Comparison of ENCODE assay signal across 7 cellular contexts in genomic region chr15:31325432-31325975, GRCh38. TPM values are rescaled to one million over a fixed set of nuclear protein-coding genes. Genes with fewer than 3 reads are reported as not detected.
DNase-seq lines count a peak whose midpoint lies in the region; ATAC-seq and TF ChIP-seq lines count a peak whose summit lies in the region.

No MANE protein-coding gene starts in this region.

- H3K79me2 ChIP-seq in SK-N-SH (ENCODE audit: insufficient read depth) = peaks cover 28% of the 10 kb centered on the region

- POLR2A ChIA-PET in SK-N-SH (lab: Yijun Ruan, JAX) = interaction anchor here (0.8 to 2.5 kb wide), 14 partner anchors 8 to 111 kb away, joined by 3 to 22 read pairs (median 8); no protein-coding TSS in a partner anchor

- H3K27ac ChIP-seq in SK-N-SH (ENCODE audit: low read depth in 2 of 2, low read length in 1 of 2) (peak overlapping the region; percentile 82 to 94), skin epidermis (peak overlapping the region; percentile 81 to 99 (median 97))

- DNase-seq in SK-N-SH (peak; percentile 82), astrocyte of the cerebellum (ENCODE audit: low read depth) (no peak)

- ATAC-seq in GM18502 (IDR thresholded peaks at IDR 0.05; ENCODE audit: poor library complexity, unreplicated experiment) = peak; percentile 0
- peak; percentile 4 for ATAC-seq in HG02943 (IDR thresholded peaks at IDR 0.05; ENCODE audit: low read depth, unreplicated experiment)
- no peak for ATAC-seq in GM19452 (IDR thresholded peaks at IDR 0.05; ENCODE audit: unreplicated experiment)

- peak overlapping the region; percentile 98 for H3K4me2 ChIP-seq in SK-N-SH

- H3K9me3 ChIP-seq in SK-N-SH = no peaks in the 10 kb centered on the region
- peaks cover 2% of the 10 kb centered on the region for H3K9me3 ChIP-seq in iPS-18c (ENCODE audit: control insufficient read depth, insufficient read depth, low read length)

- WGBS in SK-N-SH (ENCODE audit: low lambda C conversion rate) = 6% methylated on average over 11 of the region's 44 CpGs

- TF ChIP-seq RAD21 in SK-N-SH (IDR thresholded peaks at IDR 0.05; ENCODE audit: low read length) = no peak

- peak overlapping the region; percentile 88 for H2AFZ ChIP-seq in SK-N-SH (ENCODE audit: low read depth)

- no peaks in the 10 kb centered on the region for H3K9me2 ChIP-seq in SK-N-SH

- peak overlapping the region; percentile 93 for H3K9ac ChIP-seq in SK-N-SH

- no peak for TF ChIP-seq EP300 in SK-N-SH (IDR thresholded peaks at IDR 0.05; ENCODE audit: borderline replicate concordance in 1 of 2, low read depth in 1 of 2, low read length in 1 of 2)

- H3K27me3 ChIP-seq in SK-N-SH (ENCODE audit: insufficient read depth) = no peaks in the 10 kb centered on the region

- H3F3A ChIP-seq in SK-N-SH (replicated peaks; ENCODE audit: insufficient read depth) = peaks cover 5% of the 10 kb centered on the region

- no peaks in the 10 kb centered on the region for H3K36me3 ChIP-seq in SK-N-SH (replicated peaks in 1 of 2; ENCODE audit: control insufficient read depth in 1 of 2, insufficient read depth in 2 of 2, low read length in 1 of 2)

- CTCF ChIA-PET in SK-N-SH (lab: Yijun Ruan, JAX) = interaction anchor here (1.2 to 5.0 kb wide), 10 partner anchors 23 to 163 kb away, joined by 3 to 21 read pairs (median 4); no protein-coding TSS in a partner anchor

- peaks cover 17% of the 10 kb centered on the region; the same call in 1 of the 2 replicates for H4K20me1 ChIP-seq in SK-N-SH (ENCODE audit: insufficient read depth)

- H3K4me1 ChIP-seq in SK-N-SH (ENCODE audit: control insufficient read depth in 1 of 2, insufficient read depth in 2 of 2, low read depth in 1 of 2, low read length in 1 of 2) = peaks cover 5 to 26% of the 10 kb centered on the region in 2 experiments; a peak in 2 of 4 replicates

- no peak for TF ChIP-seq CTCF in SK-N-SH (IDR thresholded peaks at IDR 0.05)
- no peak for TF ChIP-seq CTCF in astrocyte of the cerebellum (IDR thresholded peaks at IDR 0.05; ENCODE audit: low read depth, low read length, missing control alignments)

- in situ Hi-C loops in astrocyte of the cerebellum (cut with HindIII; ENCODE audit: low sequenced_read_pairs) = no loop called here

- H3K4me3 ChIP-seq in SK-N-SH (ENCODE audit: low read depth in 2 of 2, low read length in 1 of 2) (peak overlapping the region; percentile 81 to 85), astrocyte of the cerebellum (ENCODE audit: low read depth, low read length) (peak overlapping the region; percentile 63), iPS-18c (ENCODE audit: insufficient read depth, low read depth, low read length) (peak overlapping the region; percentile 76), skin epidermis (peak overlapping the region; percentile 47 to 91 (median 79))

TF ChIP-seq in SK-N-SH, 30 proteins besides CTCF, POLR2A, EP300 and RAD21:
- TF ChIP-seq SIN3A (IDR thresholded peaks at IDR 0.05; ENCODE audit: borderline replicate concordance, low read depth, low read length) = no peak
- TF ChIP-seq NFIC (IDR thresholded peaks at IDR 0.05; ENCODE audit: borderline replicate concordance) = peak; percentile 50; the same call in 1 of the 2 replicates
- TF ChIP-seq TCF12 (IDR thresholded peaks at IDR 0.05) = 0 out of 2 replicates have a peak, but pooled peaks have one; percentile 3

RNA-seq across cellular contexts. Expression of gene KLF13, which starts 1.1 kb away (rescaled TPM):
- polyA plus RNA-seq in SK-N-SH (2012; rRNA removed) = 7.1 and 8.6 TPM in 2 replicates
- polyA plus RNA-seq in SK-N-SH (2012; cell fraction: cytosol; rRNA removed) = 9.4 and 11.1 TPM in 2 replicates
- 7.4 and 9.3 TPM in 2 replicates for polyA plus RNA-seq in SK-N-SH (2012; cell fraction: nucleus; rRNA removed)
